ENCODE assay signal across 8 cellular contexts in the genomic region with DNA sequence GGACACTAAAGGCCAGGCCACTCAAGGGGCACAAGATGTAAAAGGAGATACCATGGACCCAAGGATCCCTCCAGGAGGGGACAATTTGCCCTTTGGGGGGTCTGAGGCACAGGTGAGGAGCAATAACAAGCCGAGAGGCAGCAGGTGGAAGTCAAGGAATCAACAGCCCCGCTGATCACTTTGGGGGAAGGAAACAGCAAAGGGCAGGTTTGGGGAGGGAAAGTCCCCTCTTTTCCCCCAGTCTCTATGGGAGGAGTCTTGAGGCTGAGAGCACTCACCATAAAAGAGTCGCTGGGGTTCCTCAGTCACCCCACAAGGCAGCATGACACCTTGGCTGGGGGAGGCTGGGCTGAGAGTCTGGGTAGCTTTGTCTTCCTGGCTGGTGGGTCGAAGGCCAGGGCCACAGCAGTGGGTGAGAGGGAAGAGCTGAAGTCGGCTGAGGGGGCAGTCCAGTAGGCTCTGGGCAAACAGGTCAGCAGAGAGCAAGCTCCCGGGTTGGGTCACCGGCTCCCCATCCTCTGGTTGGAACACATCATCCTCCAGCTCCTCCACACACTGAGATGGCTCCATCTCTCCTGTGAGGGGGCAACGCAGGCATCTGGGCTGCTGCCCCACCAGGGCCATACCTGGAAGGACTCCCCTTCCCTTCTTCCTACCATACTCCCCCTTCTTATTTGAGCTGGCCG. TPM values are rescaled to one million over a fixed set of nuclear protein-coding genes. Genes with fewer than 3 reads are reported as not detected.
DNase-seq lines count a peak whose midpoint lies in the region; ATAC-seq and TF ChIP-seq lines count a peak whose summit lies in the region.

No MANE protein-coding gene starts in this region.

- no peaks in the 10 kb centered on the region for H3K9me3 Mint-ChIP-seq in activated T-cell treated with anti-CD3 and anti-CD28 coated beads, Interleukin-2, amount 50 U/mL, for 24 hours
- H3K9me3 Mint-ChIP-seq in natural killer cell = no peaks in the 10 kb centered on the region

- H3K27me3 Mint-ChIP-seq in activated T-cell treated with anti-CD3 and anti-CD28 coated beads, Interleukin-2, amount 50 U/mL, for 24 hours = no peaks in the 10 kb centered on the region
- H3K27me3 Mint-ChIP-seq in natural killer cell (ENCODE audit: low read depth in 2 of 2) = peaks cover 0 to 5% of the 10 kb centered on the region in 2 donors

- H3K9me3 ChIP-seq in A673 (ENCODE audit: low read depth, low read length, poor library complexity, severe bottlenecking) = no peaks in the 10 kb centered on the region

- BruUV-seq in A673 (replicated peaks; lab: Mats Ljungman, UMichigan) = no TSS peak

- no peaks in the 10 kb centered on the region for H3K27me3 ChIP-seq in A673 (replicated peaks; ENCODE audit: insufficient read depth, low read depth, low read length, poor library complexity)

- POLR2A ChIA-PET in A673 (lab: Charles Lee; ENCODE audit: low non-redundant PET) = interaction anchor here (0.9 kb wide), 1 partner anchor 9 kb away, joined by 4 read pairs; no protein-coding TSS in a partner anchor

- CTCF ChIA-PET in A673 (lab: Charles Lee) = interaction anchor here (1.2 to 2.3 kb wide), 4 partner anchors 9 to 60 kb away, joined by 3 to 9 read pairs (median 4); no protein-coding TSS in a partner anchor

- peak overlapping the region; percentile 85 for H3K4me3 ChIP-seq in A673 (ENCODE audit: low read depth, low read length, poor library complexity, severe bottlenecking)

- no peak for TF ChIP-seq CTCF in A673 (conservative IDR thresholded peaks at IDR 0.05; ENCODE audit: low read depth, low read length)
- no peak for TF ChIP-seq CTCF in natural killer cell (IDR thresholded peaks at IDR 0.05)

- peaks cover 3% of the 10 kb centered on the region for H3K36me3 ChIP-seq in A673 (ENCODE audit: insufficient read depth, low read length, poor library complexity, severe bottlenecking)

- peak overlapping the region; percentile 81 for H3K27ac Mint-ChIP-seq in activated T-cell treated with anti-CD3 and anti-CD28 coated beads, Interleukin-2, amount 50 U/mL, for 24 hours
- peak overlapping the region; percentile 34 to 77 for H3K27ac Mint-ChIP-seq in natural killer cell

- intact Hi-C loops in A673 (cut with micrococcal nuclease; ENCODE audit: unreplicated experiment) = loop anchor here (5.0 kb wide), 1 partner anchor 57 kb away; a partner anchor contains a TSS
- intact Hi-C loops in natural killer cell (cut with micrococcal nuclease) = loop anchor here (5.0 kb wide), 1 partner anchor 58 kb away; no protein-coding TSS in a partner anchor

- peak overlapping the region; percentile 60 for H3K4me3 Mint-ChIP-seq in activated T-cell treated with anti-CD3 and anti-CD28 coated beads, Interleukin-2, amount 50 U/mL, for 24 hours
- no peak overlapping the region for H3K4me3 Mint-ChIP-seq in natural killer cell

- H3K36me3 Mint-ChIP-seq in activated T-cell treated with anti-CD3 and anti-CD28 coated beads, Interleukin-2, amount 50 U/mL, for 24 hours (ENCODE audit: low read depth) = peaks cover 1% of the 10 kb centered on the region
- H3K36me3 Mint-ChIP-seq in natural killer cell = no peaks in the 10 kb centered on the region

- H3K27ac ChIP-seq in A673 (ENCODE audit: low read depth, low read length, poor library complexity, severe bottlenecking) = peak overlapping the region; percentile 61

- peaks cover 68% of the 10 kb centered on the region for H3K4me1 ChIP-seq in A673 (ENCODE audit: insufficient read depth, low read length, poor library complexity, severe bottlenecking)

- peaks cover 69% of the 10 kb centered on the region for H3K4me1 Mint-ChIP-seq in activated T-cell treated with anti-CD3 and anti-CD28 coated beads, Interleukin-2, amount 50 U/mL, for 24 hours (ENCODE audit: low read depth)
- peaks cover 33 to 42% of the 10 kb centered on the region in 2 donors for H3K4me1 Mint-ChIP-seq in natural killer cell

- ATAC-seq in GM21619 (IDR thresholded peaks at IDR 0.05; ENCODE audit: unreplicated experiment) (peak; percentile 16), natural killer cell (no peak), HG02870 (IDR thresholded peaks at IDR 0.05; ENCODE audit: unreplicated experiment) (no peak), GM19397 (IDR thresholded peaks at IDR 0.05; ENCODE audit: unreplicated experiment) (no peak)

- DNase-seq in A673 (ENCODE audit: low spot score) (no peak), natural killer cell (no peak), GM19240 (ENCODE audit: insufficient read length, low spot score) (no peak), AG08395 (ENCODE audit: low spot score) (no peak)
- DNase-seq in activated T-cell treated with anti-CD3 and anti-CD28 coated beads, Interleukin-2, amount 50 U/mL, for 24 hours = peak; percentile 62

RNA-seq across cellular contexts. Expression of a gene that starts 3.0 kb away (rescaled TPM):
- total RNA-seq in A673 (2021) (18.5 and 29.9 TPM in 2 replicates), natural killer cell (10 to 100 TPM in 1 of 3 donors, 1 to 10 TPM in 2; 7.6 to 10.5 (median 9.8) TPM)

RNA-seq across cellular contexts. Expression of a gene that starts 55.2 kb away (rescaled TPM):
- total RNA-seq in A673 (2021) (190 and 196 TPM in 2 replicates), natural killer cell (1 to 10 TPM in 2 of 3 donors, under 1 TPM in 1; 0.75 to 2.4 (median 1.9) TPM)

Comparison
In these comparisons a context has a peak if more than half of its experiments do, and no peak if none do; other contexts are left out.
1. RNA of a gene that starts 55.2 kb away (total RNA-seq): 190 to 196 TPM in A673; 0.75 to 2.4 TPM in natural killer cell; every median in the first group is over 10 times any median in the second.